ENCODE assay signal across 10 cellular contexts in genomic region chr16:24275413-24275812, GRCh38. TPM values are rescaled to one million over a fixed set of nuclear protein-coding genes. Genes with fewer than 3 reads are reported as not detected.
"Had no signal": no experiment of that assay in that cellular context is flagged by ENCODE, and none has a peak within 500 bp of the region (broad histone marks: within the 10 kb centered on the region; RNA-seq: fewer than 3 reads in every experiment).

No MANE protein-coding gene starts in this region.

- H3K4me1 ChIP-seq: HAP-1 had no signal

- H3K9ac ChIP-seq: GM23248 had no signal

- H3K4me3 ChIP-seq: GM23248, GM23338, HAP-1 had no signal

- H3K36me3 ChIP-seq: HAP-1 had no signal

- DNase-seq: GM23248, GOT3, H7, H9, HCEC 1CT, HFFc6 had no signal

- H2AFZ ChIP-seq: GM23248, GM23338 had no signal

- H3K27ac ChIP-seq: GM23248 had no signal

- H3K9me3 ChIP-seq: HAP-1 had no signal

- H3K4me2 ChIP-seq: GM23338 had no signal

RNA-seq across cellular contexts. Expression of gene CACNG3, which starts 19.3 kb away (rescaled TPM):
- total RNA-seq: GM23248, GM23338, H1, H4, H7, H9, HFFc6 had no signal
- polyA plus RNA-seq: GM23248, GM23338 had no signal
